In genomic region chr1:65308781-65309316, GRCh38 we compare ENCODE assay signal across 8 cellular contexts. TPM values are rescaled to one million over a fixed set of nuclear protein-coding genes. Genes with fewer than 3 reads are reported as not detected.
A peak's percentile ranks its signal among the peaks of the same experiment; 100 is the strongest.
DNase-seq lines count a peak whose midpoint lies in the region; ATAC-seq, FAIRE-seq and TF ChIP-seq lines count a peak whose summit lies in the region.

No MANE protein-coding gene starts in this region.

- CTCF ChIA-PET in endothelial cell of umbilical vein (lab: Charles Lee) = interaction anchor here (1.0 to 1.4 kb wide), 3 partner anchors 42 to 93 kb away, joined by 3 to 4 read pairs (median 3); no protein-coding TSS in a partner anchor

- H3K9me3 ChIP-seq in endothelial cell of umbilical vein (replicated peaks; ENCODE audit: control insufficient read depth, insufficient read depth, low read length) (no peaks in the 10 kb centered on the region), MM.1S (replicated peaks; ENCODE audit: insufficient read depth, low read length) (no peaks in the 10 kb centered on the region)

- dilution Hi-C loops in endothelial cell of umbilical vein (cut with MboI; ENCODE audit: extremely low pct_ligation_motif_present, low sequenced_read_pairs) = no loop called here

- peak overlapping the region in 1 of 3 experiments; percentile 21 for H3K4me3 ChIP-seq in endothelial cell of umbilical vein (replicated peaks in 1 of 3; ENCODE audit: insufficient read depth in 1 of 3, low read depth in 1 of 3, low read length in 3 of 3)
- H3K4me3 ChIP-seq in MM.1S (ENCODE audit: low read length) = no peak overlapping the region

- ATAC-seq in GM19324 (IDR thresholded peaks at IDR 0.05; ENCODE audit: low FRiP score, unreplicated experiment) = no peak

- no peaks in the 10 kb centered on the region for H3F3A ChIP-seq in MM.1S (ENCODE audit: insufficient read depth, low read length)

- no peaks in the 10 kb centered on the region for H3K79me2 ChIP-seq in endothelial cell of umbilical vein (ENCODE audit: control insufficient read depth, insufficient read depth, low read length)
- H3K79me2 ChIP-seq in MM.1S (ENCODE audit: low read length) = no peaks in the 10 kb centered on the region

- POLR2A ChIA-PET in endothelial cell of umbilical vein (lab: Charles Lee) = no interaction called here

- no TSS peak for BruUV-seq in endothelial cell of umbilical vein (replicated peaks; lab: Mats Ljungman, UMichigan)

- H3K27me3 ChIP-seq in endothelial cell of umbilical vein (ENCODE audit: control insufficient read depth in 2 of 2, insufficient read depth in 2 of 2, low read length in 2 of 2) = peaks cover 5 to 8% of the 10 kb centered on the region in 2 experiments
- H3K27me3 ChIP-seq in MM.1S (replicated peaks; ENCODE audit: insufficient read depth, low read length) = no peaks in the 10 kb centered on the region

- H4K20me1 ChIP-seq in endothelial cell of umbilical vein (replicated peaks; ENCODE audit: control insufficient read depth, extremely low read depth, insufficient read depth, low read length) (no peaks in the 10 kb centered on the region), MM.1S (ENCODE audit: insufficient read depth, low read length) (no peaks in the 10 kb centered on the region)

- DNase-seq in DMS53 (lab: John Stamatoyannopoulos, UW) (peak; percentile 64), NCI-H2227 (lab: John Stamatoyannopoulos, UW; ENCODE audit: unreplicated experiment) (peak; percentile 46), endothelial cell of umbilical vein (ENCODE audit: low read depth, low spot score) (no peak), progenitor cell of endocrine pancreas (ENCODE audit: low spot score, unreplicated experiment) (no peak), H54 (ENCODE audit: insufficient read length, low spot score) (no peak), GM10266 (ENCODE audit: extremely low spot score) (no peak), MM.1S (no peak)

- no peak overlapping the region for H3K9ac ChIP-seq in endothelial cell of umbilical vein (replicated peaks; ENCODE audit: extremely low read depth, insufficient read depth, low read length)
- no peak overlapping the region for H3K9ac ChIP-seq in MM.1S (ENCODE audit: low read length)

- H3K9me1 ChIP-seq in endothelial cell of umbilical vein (replicated peaks; ENCODE audit: control insufficient read depth, extremely low read depth, insufficient read depth, low read length) = no peaks in the 10 kb centered on the region

- peak overlapping the region; percentile 60 for H3K4me3 Mint-ChIP-seq in progenitor cell of endocrine pancreas (ENCODE audit: low read depth)

- intact Hi-C loops in endothelial cell of umbilical vein (cut with micrococcal nuclease) = no loop called here

- H3K4me2 ChIP-seq in endothelial cell of umbilical vein (ENCODE audit: insufficient read depth, low read length) = peak overlapping the region; percentile 13
- no peak overlapping the region for H3K4me2 ChIP-seq in MM.1S (ENCODE audit: low read depth, low read length)

- no peaks in the 10 kb centered on the region for H3K4me1 ChIP-seq in endothelial cell of umbilical vein (ENCODE audit: control insufficient read depth, extremely low read depth, insufficient read depth, low read length)
- no peaks in the 10 kb centered on the region for H3K4me1 ChIP-seq in MM.1S (ENCODE audit: low read length)

- no peaks in the 10 kb centered on the region for H3K36me3 ChIP-seq in endothelial cell of umbilical vein (ENCODE audit: control insufficient read depth in 2 of 2, extremely low read depth in 1 of 2, insufficient read depth in 2 of 2, low read length in 2 of 2)
- H3K36me3 ChIP-seq in MM.1S (replicated peaks; ENCODE audit: insufficient read depth, low read length) = no peaks in the 10 kb centered on the region

- TF ChIP-seq CTCF in endothelial cell of umbilical vein (IDR thresholded peaks at IDR 0.05; ENCODE audit: extremely low read depth in 1 of 2, insufficient read depth in 1 of 2, low read depth in 1 of 2, low read length in 2 of 2) (no peak), progenitor cell of endocrine pancreas (IDR thresholded peaks at IDR 0.05; ENCODE audit: unreplicated experiment) (no peak), GM10266 (IDR thresholded peaks at IDR 0.05; ENCODE audit: control insufficient read depth, insufficient read depth, low read depth, missing control alignments) (no peak), MM.1S (IDR thresholded peaks at IDR 0.05; ENCODE audit: low read length) (no peak)

- H3K4me1 Mint-ChIP-seq in progenitor cell of endocrine pancreas (ENCODE audit: low read depth) = peaks cover 13% of the 10 kb centered on the region

- FAIRE-seq in endothelial cell of umbilical vein (lab: Jason Lieb, UNC) (peak; percentile 4), H54 (lab: Jason Lieb, UNC) (no peak)

- H3K27ac ChIP-seq in endothelial cell of umbilical vein (ENCODE audit: insufficient read depth, low read depth, low read length) (no peak overlapping the region), MM.1S (ENCODE audit: low read length) (no peak overlapping the region)

- H3K9me2 ChIP-seq in MM.1S (replicated peaks; ENCODE audit: insufficient read depth, low read length) = no peaks in the 10 kb centered on the region

- H3K9me3 Mint-ChIP-seq in progenitor cell of endocrine pancreas (ENCODE audit: low read depth) = no peaks in the 10 kb centered on the region

- H3K27ac Mint-ChIP-seq in progenitor cell of endocrine pancreas = no peak overlapping the region

- no peak for TF ChIP-seq POLR2A in endothelial cell of umbilical vein (IDR thresholded peaks at IDR 0.05; ENCODE audit: low read depth, low read length)
- TF ChIP-seq POLR2A in H54 (IDR thresholded peaks at IDR 0.05; ENCODE audit: low read depth, low read length) = no peak

- peaks cover 22% of the 10 kb centered on the region for H3K27me3 Mint-ChIP-seq in progenitor cell of endocrine pancreas

- no peaks in the 10 kb centered on the region for H3K36me3 Mint-ChIP-seq in progenitor cell of endocrine pancreas (ENCODE audit: insufficient read depth)

- H2AFZ ChIP-seq in endothelial cell of umbilical vein (ENCODE audit: low read depth, low read length) (no peak overlapping the region), MM.1S (ENCODE audit: low read length) (no peak overlapping the region)

TF ChIP-seq in endothelial cell of umbilical vein, 7 proteins besides CTCF, POLR2A, EP300 and RAD21:
- no peak for TF ChIP-seq MYC (IDR thresholded peaks at IDR 0.05; ENCODE audit: low read depth, low read length)
- TF ChIP-seq, protein P1, sequence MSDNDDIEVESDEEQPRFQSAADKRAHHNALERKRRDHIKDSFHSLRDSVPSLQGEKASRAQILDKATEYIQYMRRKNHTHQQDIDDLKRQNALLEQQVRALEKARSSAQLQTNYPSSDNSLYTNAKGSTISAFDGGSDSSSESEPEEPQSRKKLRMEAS (IDR thresholded peaks at IDR 0.05; ENCODE audit: insufficient read depth, insufficient read length) = no peak
- TF ChIP-seq GATA2 (IDR thresholded peaks at IDR 0.05; ENCODE audit: insufficient read depth, insufficient read length, low read depth, low read length) = no peak
- no peak for TF ChIP-seq EZH2 (IDR thresholded peaks at IDR 0.05; ENCODE audit: borderline replicate concordance, low read depth, low read length, severe bottlenecking)
- TF ChIP-seq JUN (IDR thresholded peaks at IDR 0.05; ENCODE audit: borderline replicate concordance, insufficient read depth, insufficient read length, low read depth) = no peak

RNA-seq across cellular contexts. Expression of gene DNAJC6, which starts 0.5 kb away (rescaled TPM):
- 2.7 and 4.9 TPM in 2 replicates for total RNA-seq in endothelial cell of umbilical vein
- 1.9 and 2.3 TPM in 2 replicates for polyA plus RNA-seq in endothelial cell of umbilical vein
- polyA plus RNA-seq in endothelial cell of umbilical vein (2011; cell fraction: cytosol; rRNA removed) = 1.4 and 2.0 TPM in 2 replicates
- 6.0 and 6.4 TPM in 2 replicates for polyA plus RNA-seq in endothelial cell of umbilical vein (2011; cell fraction: nucleus; rRNA removed)
- polyA plus RNA-seq in endothelial cell of umbilical vein (2012) = 3.6 and 3.7 TPM in 2 replicates
- polyA minus RNA-seq in endothelial cell of umbilical vein = 9.9 and 11.2 TPM in 2 replicates
- 5.3 TPM for polyA minus RNA-seq in endothelial cell of umbilical vein (2011; cell fraction: cytosol; rRNA and poly(A)+ RNA removed)
- polyA minus RNA-seq in endothelial cell of umbilical vein (2011; cell fraction: nucleus; rRNA and poly(A)+ RNA removed) = 10.1 and 26.3 TPM in 2 replicates
- total RNA-seq in progenitor cell of endocrine pancreas = 7.1 and 8.9 TPM in 2 replicates

Comparison
In these comparisons a context has a peak if more than half of its experiments do, and no peak if none do; other contexts are left out.
1. DNase-seq: peak in DMS53 (single experiment) and NCI-H2227 (single experiment); none in endothelial cell of umbilical vein (single experiment), progenitor cell of endocrine pancreas (single experiment), H54 (single experiment), GM10266 (single experiment) and MM.1S (single experiment).